In genomic region chr9:135582541-135582940, GRCh38 we compare ENCODE assay signal across 31 cellular contexts. TPM values are rescaled to one million over a fixed set of nuclear protein-coding genes. Genes with fewer than 3 reads are reported as not detected.
"Had no signal": no experiment of that assay in that cellular context is flagged by ENCODE, and none has a peak within 500 bp of the region (broad histone marks: within the 10 kb centered on the region; RNA-seq: fewer than 3 reads in every experiment).

No MANE protein-coding gene starts in this region.

- DNase-seq: activated CD4-positive, alpha-beta T cell treated with anti-CD3 and anti-CD28 coated beads, Interleukin-2, amount 10 ng/mL, durations not matched to agents 24 days and 14 days; activated CD4-positive, alpha-beta T cell treated with anti-CD3 and anti-CD28 coated beads, Interleukin-2, amount 50 U/mL, for 4 hours; activated CD8-positive, alpha-beta T cell treated with anti-CD3 and anti-CD28 coated beads for 36 hours; activated gamma-delta T cell treated with Interleukin-2 at 50 U/mL for 16 hours; activated naive CD4-positive, alpha-beta T cell treated with anti-CD3 and anti-CD28 coated beads for 36 hours; activated T-cell treated with anti-CD3 and anti-CD28 coated beads for 4 hours; activated T-cell treated with anti-CD3 and anti-CD28 coated beads, Interleukin-2, amount 50 U/mL, for 4 hours; anterior cingulate cortex; NCI-H1092 treated with DMSO at 0.1 percent for 48 hours; NCI-H146; NCI-H187; NCI-H2029 treated with DMSO at 0.1 percent for 48 hours; NCI-H2107; NCI-H2171; NCI-H510A; NCI-H526; NCI-H748 treated with DMSO at 0.1 percent for 48 hours; NK-92 treated with Interleukin-12 subunit alpha and Interleukin-12 subunit beta, amount 100 ng/mL, for 24 hours; PC-3; RPMI8226; SHP77 treated with DMSO at 0.1 percent for 48 hours had no signal

- H3K27ac Mint-ChIP-seq: activated CD4-positive, alpha-beta T cell treated with anti-CD3 and anti-CD28 coated beads, Interleukin-2, amount 10 ng/mL, durations not matched to agents 24 days and 14 days; activated CD8-positive, alpha-beta T cell treated with anti-CD3 and anti-CD28 coated beads for 36 hours; activated naive CD4-positive, alpha-beta T cell treated with anti-CD3 and anti-CD28 coated beads for 36 hours; activated naive CD4-positive, alpha-beta T cell treated with anti-CD3 and anti-CD28 coated beads, Interleukin-2, amount 50 U/mL, for 72 hours; activated T-helper 1 cell treated with anti-CD3 and anti-CD28 coated beads, Interleukin-12 subunit alpha, Interleukin-12 subunit beta, Interleukin-2, Interleukin-4 antibody, amounts not matched to agents 30 ng/mL and 10 ng/mL and 1 ng/mL, durations not matched to agents 14 hours and 24 hours and 36 hours; brain; T-helper 1 cell treated with Interleukin-12 subunit alpha and Interleukin-12 subunit beta and Interleukin-4 antibody, amounts not matched to agents 30 μg/mL and 1 μg/mL, for 36 hours; T-helper 2 cell treated with Interferon-gamma antibody and Interleukin-4, amounts not matched to agents 5 μg/mL and 100 μg/mL, for 36 hours had no signal

- H3K36me3 Mint-ChIP-seq: activated naive CD4-positive, alpha-beta T cell treated with anti-CD3 and anti-CD28 coated beads, Interleukin-2, amount 50 U/mL, for 72 hours; brain had no signal

- H3K4me1 Mint-ChIP-seq: activated CD4-positive, alpha-beta T cell treated with anti-CD3 and anti-CD28 coated beads, Interleukin-2, amount 10 ng/mL, durations not matched to agents 24 days and 14 days; brain had no signal

- ATAC-seq: activated CD8-positive, alpha-beta T cell treated with anti-CD3 and anti-CD28 coated beads for 36 hours; activated naive CD4-positive, alpha-beta T cell treated with anti-CD3 and anti-CD28 coated beads, Interleukin-2, amount 50 U/mL, for 72 hours; activated T-cell treated with anti-CD3 and anti-CD28 coated beads, Interleukin-2, amount 50 U/mL, for 4 hours; K562; PC-3 had no signal

- H3K27me3 Mint-ChIP-seq: activated CD4-positive, alpha-beta T cell treated with anti-CD3 and anti-CD28 coated beads, Interleukin-2, amount 10 ng/mL, durations not matched to agents 24 days and 14 days; activated CD8-positive, alpha-beta T cell treated with anti-CD3 and anti-CD28 coated beads for 36 hours had no signal

- H3K4me3 Mint-ChIP-seq: activated CD4-positive, alpha-beta T cell treated with anti-CD3 and anti-CD28 coated beads, Interleukin-2, amount 10 ng/mL, durations not matched to agents 24 days and 14 days; activated CD8-positive, alpha-beta T cell treated with anti-CD3 and anti-CD28 coated beads for 36 hours; activated naive CD4-positive, alpha-beta T cell treated with anti-CD3 and anti-CD28 coated beads for 36 hours; activated T-cell treated with anti-CD3 and anti-CD28 coated beads, Interleukin-2, amount 50 U/mL, for 4 hours; activated T-helper 1 cell treated with anti-CD3 and anti-CD28 coated beads, Interleukin-12 subunit alpha, Interleukin-12 subunit beta, Interleukin-2, Interleukin-4 antibody, amounts not matched to agents 30 ng/mL and 10 ng/mL and 1 ng/mL, durations not matched to agents 14 hours and 24 hours and 36 hours; brain; T-helper 1 cell treated with Interleukin-12 subunit alpha and Interleukin-12 subunit beta and Interleukin-4 antibody, amounts not matched to agents 30 μg/mL and 1 μg/mL, for 36 hours; T-helper 2 cell treated with Interferon-gamma antibody and Interleukin-4, amounts not matched to agents 5 μg/mL and 100 μg/mL, for 36 hours had no signal

- H3K9me3 Mint-ChIP-seq: activated CD4-positive, alpha-beta T cell treated with anti-CD3 and anti-CD28 coated beads, Interleukin-2, amount 10 ng/mL, durations not matched to agents 24 days and 14 days; activated CD8-positive, alpha-beta T cell treated with anti-CD3 and anti-CD28 coated beads for 36 hours; activated naive CD4-positive, alpha-beta T cell treated with anti-CD3 and anti-CD28 coated beads for 36 hours; activated naive CD4-positive, alpha-beta T cell treated with anti-CD3 and anti-CD28 coated beads, Interleukin-2, amount 50 U/mL, for 72 hours; activated T-cell treated with anti-CD3 and anti-CD28 coated beads, Interleukin-2, amount 50 U/mL, for 4 hours; activated T-helper 1 cell treated with anti-CD3 and anti-CD28 coated beads, Interleukin-12 subunit alpha, Interleukin-12 subunit beta, Interleukin-2, Interleukin-4 antibody, amounts not matched to agents 30 ng/mL and 10 ng/mL and 1 ng/mL, durations not matched to agents 14 hours and 24 hours and 36 hours; T-helper 1 cell treated with Interleukin-12 subunit alpha and Interleukin-12 subunit beta and Interleukin-4 antibody, amounts not matched to agents 30 μg/mL and 1 μg/mL, for 36 hours; T-helper 2 cell treated with Interferon-gamma antibody and Interleukin-4, amounts not matched to agents 5 μg/mL and 100 μg/mL, for 36 hours had no signal

RNA-seq across cellular contexts. Expression of gene PAEP, which starts 21.0 kb away (rescaled TPM):
- total RNA-seq: activated CD4-positive, alpha-beta T cell treated with anti-CD3 and anti-CD28 coated beads, Interleukin-2, amount 10 ng/mL, durations not matched to agents 24 days and 14 days; activated CD8-positive, alpha-beta T cell treated with anti-CD3 and anti-CD28 coated beads for 36 hours; activated naive CD4-positive, alpha-beta T cell treated with anti-CD3 and anti-CD28 coated beads for 36 hours; activated naive CD4-positive, alpha-beta T cell treated with anti-CD3 and anti-CD28 coated beads, Interleukin-2, amount 50 U/mL, for 72 hours; activated T-cell treated with anti-CD3 and anti-CD28 coated beads, Interleukin-2, amount 50 U/mL, for 4 hours; activated T-helper 1 cell treated with anti-CD3 and anti-CD28 coated beads, Interleukin-12 subunit alpha, Interleukin-12 subunit beta, Interleukin-2, Interleukin-4 antibody, amounts not matched to agents 30 ng/mL and 10 ng/mL and 1 ng/mL, durations not matched to agents 14 hours and 24 hours and 36 hours; bronchial epithelial cell; M059J; PC-3; Peyer's patch; SJSA1 had no signal

RNA-seq across cellular contexts. Expression of gene OBP2A, which starts 36.6 kb away (rescaled TPM):
- total RNA-seq: activated CD4-positive, alpha-beta T cell treated with anti-CD3 and anti-CD28 coated beads, Interleukin-2, amount 10 ng/mL, durations not matched to agents 24 days and 14 days; activated CD8-positive, alpha-beta T cell treated with anti-CD3 and anti-CD28 coated beads for 36 hours; activated naive CD4-positive, alpha-beta T cell treated with anti-CD3 and anti-CD28 coated beads for 36 hours; activated naive CD4-positive, alpha-beta T cell treated with anti-CD3 and anti-CD28 coated beads, Interleukin-2, amount 50 U/mL, for 72 hours; activated T-cell treated with anti-CD3 and anti-CD28 coated beads, Interleukin-2, amount 50 U/mL, for 4 hours; activated T-helper 1 cell treated with anti-CD3 and anti-CD28 coated beads, Interleukin-12 subunit alpha, Interleukin-12 subunit beta, Interleukin-2, Interleukin-4 antibody, amounts not matched to agents 30 ng/mL and 10 ng/mL and 1 ng/mL, durations not matched to agents 14 hours and 24 hours and 36 hours; bronchial epithelial cell; K562; M059J; PC-3; Peyer's patch; SJSA1 had no signal

RNA-seq across cellular contexts. Expression of gene GLT6D1, which starts 56.8 kb away (rescaled TPM):
- total RNA-seq: activated CD4-positive, alpha-beta T cell treated with anti-CD3 and anti-CD28 coated beads, Interleukin-2, amount 10 ng/mL, durations not matched to agents 24 days and 14 days; activated CD8-positive, alpha-beta T cell treated with anti-CD3 and anti-CD28 coated beads for 36 hours; activated naive CD4-positive, alpha-beta T cell treated with anti-CD3 and anti-CD28 coated beads for 36 hours; activated naive CD4-positive, alpha-beta T cell treated with anti-CD3 and anti-CD28 coated beads, Interleukin-2, amount 50 U/mL, for 72 hours; activated T-cell treated with anti-CD3 and anti-CD28 coated beads, Interleukin-2, amount 50 U/mL, for 4 hours; activated T-helper 1 cell treated with anti-CD3 and anti-CD28 coated beads, Interleukin-12 subunit alpha, Interleukin-12 subunit beta, Interleukin-2, Interleukin-4 antibody, amounts not matched to agents 30 ng/mL and 10 ng/mL and 1 ng/mL, durations not matched to agents 14 hours and 24 hours and 36 hours; bronchial epithelial cell; K562; M059J; PC-3; Peyer's patch; SJSA1 had no signal
